Comparison of ENCODE assay signal across 1 cellular context in genomic region chr3:78506581-78507195, GRCh38.
TF ChIP-seq lines count a peak whose summit lies in the region.

No MANE protein-coding gene starts in this region.

TF ChIP-seq in HEK293, 187 proteins besides CTCF, POLR2A, EP300 and RAD21 (continued from another document):
- TF ChIP-seq ZNF621 (tag by site-specific recombination; IDR thresholded peaks at IDR 0.05) (no peak), SP7 (tag by site-specific recombination; IDR thresholded peaks at IDR 0.05) (peak; percentile 79), ZNF692 (tag by site-specific recombination; IDR thresholded peaks at IDR 0.05) (0 out of 2 replicates have a peak, but pooled peaks have one; percentile 18), FEZF1 (tag by site-specific recombination; IDR thresholded peaks at IDR 0.05) (peak; percentile 91), ZNF24 (tag by site-specific recombination; IDR thresholded peaks at IDR 0.05) (peak; percentile 25; the same call in 1 of the 2 replicates), ZNF18 (tag by site-specific recombination; IDR thresholded peaks at IDR 0.05) (peak; percentile 20; the same call in 1 of the 2 replicates), ZNF639 (tag by site-specific recombination; IDR thresholded peaks at IDR 0.05) (no peak), MEIS1 (CRISPR knock-in tag; IDR thresholded peaks at IDR 0.05; ENCODE audit: borderline replicate concordance) (peak; percentile 19; the same call in 1 of the 2 replicates), BCL6B (tag by site-specific recombination; IDR thresholded peaks at IDR 0.05) (peak; percentile 73), ZNF837 (tag by site-specific recombination; IDR thresholded peaks at IDR 0.05) (no peak), OVOL3 (tag by site-specific recombination; IDR thresholded peaks at IDR 0.05) (0 out of 2 replicates have a peak, but pooled peaks have one; percentile 34), ZNF366 (tag by site-specific recombination; conservative IDR thresholded peaks at IDR 0.05) (peak; percentile 57; the same call in 1 of the 2 replicates), OSR2 (tag by site-specific recombination; IDR thresholded peaks at IDR 0.05) (peak; percentile 61; the same call in 1 of the 2 replicates), PRDM4 (tag by site-specific recombination; IDR thresholded peaks at IDR 0.05) (0 out of 2 replicates have a peak, but pooled peaks have one; percentile 44), ZNF843 (tag by site-specific recombination; IDR thresholded peaks at IDR 0.05) (peak; percentile 96), ZEB2 (tag by site-specific recombination; IDR thresholded peaks at IDR 0.05) (0 out of 2 replicates have a peak, but pooled peaks have one; percentile 28), ZXDB (tag by site-specific recombination; IDR thresholded peaks at IDR 0.05) (peak; percentile 93), ZNF704 (tag by site-specific recombination; IDR thresholded peaks at IDR 0.05) (no peak), INSM2 (tag by site-specific recombination; IDR thresholded peaks at IDR 0.05) (no peak), PRDM10 (tag by site-specific recombination; IDR thresholded peaks at IDR 0.05) (peak; percentile 17; the same call in 1 of the 2 replicates), ZSCAN30 (tag by site-specific recombination; IDR thresholded peaks at IDR 0.05) (peak; percentile 68; the same call in 1 of the 2 replicates), ZFP41 (tag by site-specific recombination; IDR thresholded peaks at IDR 0.05; ENCODE audit: borderline replicate concordance) (no peak), ZNF561 (tag by site-specific recombination; IDR thresholded peaks at IDR 0.05; ENCODE audit: borderline replicate concordance) (peak; percentile 43; the same call in 1 of the 2 replicates), ZNF433 (tag by site-specific recombination; IDR thresholded peaks at IDR 0.05; ENCODE audit: low read depth) (no peak), ZNF580 (tag by site-specific recombination; IDR thresholded peaks at IDR 0.05) (peak; percentile 85), KLF17 (tag by site-specific recombination; IDR thresholded peaks at IDR 0.05) (peak; percentile 52; the same call in 1 of the 2 replicates), WT1 (tag by site-specific recombination; IDR thresholded peaks at IDR 0.05) (peak; percentile 87), ZBTB26 (tag by site-specific recombination; optimal IDR thresholded peaks at IDR 0.05) (no peak), ZBTB21 (tag by site-specific recombination; IDR thresholded peaks at IDR 0.05) (no peak), ZNF2 (tag by site-specific recombination; IDR thresholded peaks at IDR 0.05) (0 out of 2 replicates have a peak, but pooled peaks have one; percentile 45), ZNF112 (tag by site-specific recombination; IDR thresholded peaks at IDR 0.05) (no peak), ZNF629 (tag by site-specific recombination; IDR thresholded peaks at IDR 0.05) (peak; percentile 61), GLI2 (tag by site-specific recombination; IDR thresholded peaks at IDR 0.05; ENCODE audit: borderline replicate concordance, low read depth) (peak; percentile 83; the same call in 1 of the 2 replicates), SP3 (tag by site-specific recombination; IDR thresholded peaks at IDR 0.05) (0 out of 2 replicates have a peak, but pooled peaks have one; percentile 15), PRDM6 (tag by site-specific recombination; IDR thresholded peaks at IDR 0.05) (peak; percentile 85)
